Comparison of ENCODE assay signal across 13 cellular contexts in the genomic region with DNA sequence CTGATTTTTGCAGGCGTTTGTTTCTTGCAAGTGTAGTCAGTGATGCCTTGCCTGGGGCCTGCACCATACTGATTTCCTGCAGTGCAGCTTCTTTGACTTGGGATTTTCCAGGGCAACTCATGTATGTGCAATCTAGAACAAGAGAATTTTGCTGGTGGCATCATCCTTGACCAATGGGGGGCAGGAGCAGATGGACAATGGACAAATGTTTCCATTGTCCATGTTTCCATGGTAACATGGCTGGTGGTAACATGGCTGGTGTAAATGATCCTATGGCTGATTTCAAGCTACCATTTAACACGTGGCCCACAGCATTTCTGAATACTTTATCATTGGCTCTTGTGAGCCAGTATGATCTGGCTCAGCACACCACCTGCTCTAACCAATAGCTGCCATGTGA.
DNase-seq lines count a peak whose midpoint lies in the region; ATAC-seq and TF ChIP-seq lines count a peak whose summit lies in the region.
"Had no signal": no experiment of that assay in that cellular context is flagged by ENCODE, and none has a peak within 500 bp of the region (broad histone marks: within the 10 kb centered on the region; RNA-seq: fewer than 3 reads in every experiment).

No MANE protein-coding gene starts in this region.

- H3K27me3 Mint-ChIP-seq in activated T-cell treated with anti-CD3 and anti-CD28 coated beads, Interleukin-2, amount 50 U/mL, for 72 hours (ENCODE audit: low read depth), result peaks cover 20% of the 10 kb centered on the region
- peaks cover 6 to 16% of the 10 kb centered on the region in 2 donors for H3K27me3 Mint-ChIP-seq in T-cell

- no peaks in the 10 kb centered on the region for H3K4me1 Mint-ChIP-seq in activated T-cell treated with anti-CD3 and anti-CD28 coated beads, Interleukin-2, amount 50 U/mL, for 72 hours (ENCODE audit: low read depth)
- no peaks in the 10 kb centered on the region for H3K4me1 Mint-ChIP-seq in T-cell

- H3K27ac Mint-ChIP-seq in activated T-cell treated with anti-CD3 and anti-CD28 coated beads, Interleukin-2, amount 50 U/mL, for 72 hours, result no peak overlapping the region
- H3K27ac Mint-ChIP-seq in T-cell, result no peak overlapping the region
- H3K27ac Mint-ChIP-seq: CD8-positive, alpha-beta T cell had no signal

- no peak for TF ChIP-seq CTCF in fibroblast of mammary gland (conservative IDR thresholded peaks at IDR 0.05; ENCODE audit: control insufficient read depth, insufficient read depth, low read depth, low read length)

- no peak overlapping the region for H3K4me3 Mint-ChIP-seq in activated T-cell treated with anti-CD3 and anti-CD28 coated beads, Interleukin-2, amount 50 U/mL, for 72 hours
- H3K4me3 Mint-ChIP-seq in T-cell, result no peak overlapping the region
- H3K4me3 Mint-ChIP-seq: CD8-positive, alpha-beta T cell had no signal

- DNase-seq in HCEC 1CT, result peak; percentile 2
- DNase-seq in NCI-H69 (lab: John Stamatoyannopoulos, UW), result peak; percentile 7
- DNase-seq in fibroblast of mammary gland (ENCODE audit: low read depth), result peak; percentile 21
- DNase-seq in pons (ENCODE audit: low spot score), result peak; percentile 89
- DNase-seq in activated T-cell treated with anti-CD3 and anti-CD28 coated beads, Interleukin-2, amount 50 U/mL, for 72 hours, result no peak
- DNase-seq in T-cell, result no peak
- DNase-seq: activated CD4-positive, CD25-positive, alpha-beta regulatory T cell treated with anti-CD3 and anti-CD28 coated beads, Interleukin-2, amount 50 U/mL, for 72 hours; CD8-positive, alpha-beta T cell; gastrocnemius medialis; left cardiac atrium; NCI-H1092; small intestine had no signal

- no peaks in the 10 kb centered on the region for H3K36me3 Mint-ChIP-seq in activated T-cell treated with anti-CD3 and anti-CD28 coated beads, Interleukin-2, amount 50 U/mL, for 72 hours (ENCODE audit: insufficient read depth in 2 of 2)
- no peaks in the 10 kb centered on the region for H3K36me3 Mint-ChIP-seq in T-cell
- H3K36me3 Mint-ChIP-seq: CD8-positive, alpha-beta T cell had no signal

- ATAC-seq in activated T-cell treated with anti-CD3 and anti-CD28 coated beads, Interleukin-2, amount 50 U/mL, for 72 hours (replicated peaks in 1 of 2), result no peak
- no peak for ATAC-seq in T-cell (replicated peaks in 1 of 4)
- no peak for ATAC-seq in GM18907 (IDR thresholded peaks at IDR 0.05; ENCODE audit: unreplicated experiment)
- ATAC-seq: CD8-positive, alpha-beta T cell; left cardiac atrium had no signal

- H3K9me3 Mint-ChIP-seq in activated T-cell treated with anti-CD3 and anti-CD28 coated beads, Interleukin-2, amount 50 U/mL, for 72 hours, result no peaks in the 10 kb centered on the region
- no peaks in the 10 kb centered on the region for H3K9me3 Mint-ChIP-seq in T-cell
- H3K9me3 Mint-ChIP-seq: CD8-positive, alpha-beta T cell had no signal

- POLR2A ChIA-PET in T-cell (lab: Charles Lee), result no interaction called here

- no peak overlapping the region for H3K4me3 ChIP-seq in fibroblast of mammary gland (ENCODE audit: control insufficient read depth, low read depth, low read length)
- H3K4me3 ChIP-seq: gastrocnemius medialis had no signal

- CTCF ChIA-PET in T-cell (lab: Charles Lee), result no interaction called here

Comparison
In these comparisons a context has a peak if more than half of its experiments do, and no peak if none do; other contexts are left out.
1. DNase-seq: peak in HCEC 1CT (single experiment), NCI-H69 (single experiment), fibroblast of mammary gland (single experiment) and pons (single experiment); none in activated T-cell treated with anti-CD3 and anti-CD28 coated beads, Interleukin-2, amount 50 U/mL, for 72 hours (0 of 2) and T-cell (0 of 34).